6 cellular contexts compared by ENCODE assay signal in the genomic region with DNA sequence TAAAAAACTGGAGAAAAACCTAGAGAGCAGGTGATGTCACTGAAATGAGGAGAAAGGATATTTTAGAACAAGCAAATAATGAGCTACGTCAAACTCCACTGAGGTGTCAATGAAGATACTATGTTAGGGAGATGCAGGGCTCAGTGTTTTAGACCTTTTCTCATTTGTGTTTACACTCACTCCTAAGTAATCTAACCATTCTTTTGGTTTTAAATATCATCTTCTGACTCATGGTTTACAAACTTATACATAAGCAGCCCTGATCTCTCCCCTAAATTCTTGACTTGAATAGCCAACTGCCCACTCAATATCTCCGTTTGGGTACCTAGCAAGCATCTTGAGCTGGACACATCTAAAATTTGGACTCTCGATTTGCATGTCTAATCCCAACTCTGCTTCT.
"Had no signal": no experiment of that assay in that cellular context is flagged by ENCODE, and none has a peak within 500 bp of the region (broad histone marks: within the 10 kb centered on the region; RNA-seq: fewer than 3 reads in every experiment).

No MANE protein-coding gene starts in this region.

- DNase-seq: IMR-90, KBM-7, KG1 had no signal

- ATAC-seq: HepG2, K562 had no signal

- H3K4me3 ChIP-seq: K562 had no signal

- H3K27ac ChIP-seq: HL-60 had no signal
